Comparison of ENCODE assay signal across 1 cellular context in the genomic region with DNA sequence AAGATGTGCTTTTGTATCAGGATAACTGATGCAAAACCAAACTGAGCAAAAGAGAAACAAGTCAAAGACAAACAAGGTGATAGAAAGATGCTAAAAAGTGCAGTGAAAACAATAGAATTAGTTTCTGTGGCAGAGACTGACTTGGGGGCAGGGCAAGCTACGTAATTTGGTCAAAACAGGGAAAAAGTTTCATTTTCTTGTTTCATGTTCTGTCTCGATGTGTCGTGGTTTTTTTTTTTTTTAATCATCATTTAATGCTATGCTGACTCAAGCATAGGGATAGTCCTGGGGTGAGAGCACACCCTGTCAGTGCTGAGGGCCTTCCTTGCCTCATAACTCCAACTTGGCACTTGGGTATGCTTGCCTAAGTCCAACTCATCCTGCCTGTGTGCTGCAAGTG.
TF ChIP-seq lines count a peak whose summit lies in the region.

No MANE protein-coding gene starts in this region.

TF ChIP-seq in GM12878, 131 proteins besides CTCF, POLR2A, EP300 and RAD21 (continued from another document and continues in another):
- TF ChIP-seq, protein P1, sequence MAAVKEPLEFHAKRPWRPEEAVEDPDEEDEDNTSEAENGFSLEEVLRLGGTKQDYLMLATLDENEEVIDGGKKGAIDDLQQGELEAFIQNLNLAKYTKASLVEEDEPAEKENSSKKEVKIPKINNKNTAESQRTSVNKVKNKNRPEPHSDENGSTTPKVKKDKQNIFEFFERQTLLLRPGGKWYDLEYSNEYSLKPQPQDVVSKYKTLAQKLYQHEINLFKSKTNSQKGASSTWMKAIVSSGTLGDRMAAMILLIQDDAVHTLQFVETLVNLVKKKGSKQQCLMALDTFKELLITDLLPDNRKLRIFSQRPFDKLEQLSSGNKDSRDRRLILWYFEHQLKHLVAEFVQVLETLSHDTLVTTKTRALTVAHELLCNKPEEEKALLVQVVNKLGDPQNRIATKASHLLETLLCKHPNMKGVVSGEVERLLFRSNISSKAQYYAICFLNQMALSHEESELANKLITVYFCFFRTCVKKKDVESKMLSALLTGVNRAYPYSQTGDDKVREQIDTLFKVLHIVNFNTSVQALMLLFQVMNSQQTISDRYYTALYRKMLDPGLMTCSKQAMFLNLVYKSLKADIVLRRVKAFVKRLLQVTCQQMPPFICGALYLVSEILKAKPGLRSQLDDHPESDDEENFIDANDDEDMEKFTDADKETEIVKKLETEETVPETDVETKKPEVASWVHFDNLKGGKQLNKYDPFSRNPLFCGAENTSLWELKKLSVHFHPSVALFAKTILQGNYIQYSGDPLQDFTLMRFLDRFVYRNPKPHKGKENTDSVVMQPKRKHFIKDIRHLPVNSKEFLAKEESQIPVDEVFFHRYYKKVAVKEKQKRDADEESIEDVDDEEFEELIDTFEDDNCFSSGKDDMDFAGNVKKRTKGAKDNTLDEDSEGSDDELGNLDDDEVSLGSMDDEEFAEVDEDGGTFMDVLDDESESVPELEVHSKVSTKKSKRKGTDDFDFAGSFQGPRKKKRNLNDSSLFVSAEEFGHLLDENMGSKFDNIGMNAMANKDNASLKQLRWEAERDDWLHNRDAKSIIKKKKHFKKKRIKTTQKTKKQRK (IDR thresholded peaks at IDR 0.05; ENCODE audit: low read depth, low read length), result no peak
- no peak for TF ChIP-seq KAT2A (conservative IDR thresholded peaks at IDR 0.05; ENCODE audit: control insufficient read depth, low read depth, low read length)
- TF ChIP-seq, protein P2, sequence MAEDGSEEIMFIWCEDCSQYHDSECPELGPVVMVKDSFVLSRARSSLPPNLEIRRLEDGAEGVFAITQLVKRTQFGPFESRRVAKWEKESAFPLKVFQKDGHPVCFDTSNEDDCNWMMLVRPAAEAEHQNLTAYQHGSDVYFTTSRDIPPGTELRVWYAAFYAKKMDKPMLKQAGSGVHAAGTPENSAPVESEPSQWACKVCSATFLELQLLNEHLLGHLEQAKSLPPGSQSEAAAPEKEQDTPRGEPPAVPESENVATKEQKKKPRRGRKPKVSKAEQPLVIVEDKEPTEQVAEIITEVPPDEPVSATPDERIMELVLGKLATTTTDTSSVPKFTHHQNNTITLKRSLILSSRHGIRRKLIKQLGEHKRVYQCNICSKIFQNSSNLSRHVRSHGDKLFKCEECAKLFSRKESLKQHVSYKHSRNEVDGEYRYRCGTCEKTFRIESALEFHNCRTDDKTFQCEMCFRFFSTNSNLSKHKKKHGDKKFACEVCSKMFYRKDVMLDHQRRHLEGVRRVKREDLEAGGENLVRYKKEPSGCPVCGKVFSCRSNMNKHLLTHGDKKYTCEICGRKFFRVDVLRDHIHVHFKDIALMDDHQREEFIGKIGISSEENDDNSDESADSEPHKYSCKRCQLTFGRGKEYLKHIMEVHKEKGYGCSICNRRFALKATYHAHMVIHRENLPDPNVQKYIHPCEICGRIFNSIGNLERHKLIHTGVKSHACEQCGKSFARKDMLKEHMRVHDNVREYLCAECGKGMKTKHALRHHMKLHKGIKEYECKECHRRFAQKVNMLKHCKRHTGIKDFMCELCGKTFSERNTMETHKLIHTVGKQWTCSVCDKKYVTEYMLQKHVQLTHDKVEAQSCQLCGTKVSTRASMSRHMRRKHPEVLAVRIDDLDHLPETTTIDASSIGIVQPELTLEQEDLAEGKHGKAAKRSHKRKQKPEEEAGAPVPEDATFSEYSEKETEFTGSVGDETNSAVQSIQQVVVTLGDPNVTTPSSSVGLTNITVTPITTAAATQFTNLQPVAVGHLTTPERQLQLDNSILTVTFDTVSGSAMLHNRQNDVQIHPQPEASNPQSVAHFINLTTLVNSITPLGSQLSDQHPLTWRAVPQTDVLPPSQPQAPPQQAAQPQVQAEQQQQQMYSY (CRISPR knock-in tag; IDR thresholded peaks at IDR 0.05), result no peak
- TF ChIP-seq SIX5 (IDR thresholded peaks at IDR 0.05; ENCODE audit: low read depth, low read length, severe bottlenecking), result no peak
- TF ChIP-seq NR2F1 (conservative IDR thresholded peaks at IDR 0.05), result no peak
- TF ChIP-seq, protein P3, sequence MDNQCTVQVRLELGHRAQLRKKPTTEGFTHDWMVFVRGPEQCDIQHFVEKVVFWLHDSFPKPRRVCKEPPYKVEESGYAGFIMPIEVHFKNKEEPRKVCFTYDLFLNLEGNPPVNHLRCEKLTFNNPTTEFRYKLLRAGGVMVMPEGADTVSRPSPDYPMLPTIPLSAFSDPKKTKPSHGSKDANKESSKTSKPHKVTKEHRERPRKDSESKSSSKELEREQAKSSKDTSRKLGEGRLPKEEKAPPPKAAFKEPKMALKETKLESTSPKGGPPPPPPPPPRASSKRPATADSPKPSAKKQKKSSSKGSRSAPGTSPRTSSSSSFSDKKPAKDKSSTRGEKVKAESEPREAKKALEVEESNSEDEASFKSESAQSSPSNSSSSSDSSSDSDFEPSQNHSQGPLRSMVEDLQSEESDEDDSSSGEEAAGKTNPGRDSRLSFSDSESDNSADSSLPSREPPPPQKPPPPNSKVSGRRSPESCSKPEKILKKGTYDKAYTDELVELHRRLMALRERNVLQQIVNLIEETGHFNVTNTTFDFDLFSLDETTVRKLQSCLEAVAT (IDR thresholded peaks at IDR 0.05), result 0 out of 2 replicates have a peak, but pooled peaks have one; percentile 22
- no peak for TF ChIP-seq CHD4 (IDR thresholded peaks at IDR 0.05)
- TF ChIP-seq BRCA1 (IDR thresholded peaks at IDR 0.05; ENCODE audit: low read depth, low read length), result no peak
- 0 out of 2 replicates have a peak, but pooled peaks have one; percentile 37 for TF ChIP-seq NBN (IDR thresholded peaks at IDR 0.05)
- no peak for TF ChIP-seq PAX8 (IDR thresholded peaks at IDR 0.05)
- TF ChIP-seq, protein P4, sequence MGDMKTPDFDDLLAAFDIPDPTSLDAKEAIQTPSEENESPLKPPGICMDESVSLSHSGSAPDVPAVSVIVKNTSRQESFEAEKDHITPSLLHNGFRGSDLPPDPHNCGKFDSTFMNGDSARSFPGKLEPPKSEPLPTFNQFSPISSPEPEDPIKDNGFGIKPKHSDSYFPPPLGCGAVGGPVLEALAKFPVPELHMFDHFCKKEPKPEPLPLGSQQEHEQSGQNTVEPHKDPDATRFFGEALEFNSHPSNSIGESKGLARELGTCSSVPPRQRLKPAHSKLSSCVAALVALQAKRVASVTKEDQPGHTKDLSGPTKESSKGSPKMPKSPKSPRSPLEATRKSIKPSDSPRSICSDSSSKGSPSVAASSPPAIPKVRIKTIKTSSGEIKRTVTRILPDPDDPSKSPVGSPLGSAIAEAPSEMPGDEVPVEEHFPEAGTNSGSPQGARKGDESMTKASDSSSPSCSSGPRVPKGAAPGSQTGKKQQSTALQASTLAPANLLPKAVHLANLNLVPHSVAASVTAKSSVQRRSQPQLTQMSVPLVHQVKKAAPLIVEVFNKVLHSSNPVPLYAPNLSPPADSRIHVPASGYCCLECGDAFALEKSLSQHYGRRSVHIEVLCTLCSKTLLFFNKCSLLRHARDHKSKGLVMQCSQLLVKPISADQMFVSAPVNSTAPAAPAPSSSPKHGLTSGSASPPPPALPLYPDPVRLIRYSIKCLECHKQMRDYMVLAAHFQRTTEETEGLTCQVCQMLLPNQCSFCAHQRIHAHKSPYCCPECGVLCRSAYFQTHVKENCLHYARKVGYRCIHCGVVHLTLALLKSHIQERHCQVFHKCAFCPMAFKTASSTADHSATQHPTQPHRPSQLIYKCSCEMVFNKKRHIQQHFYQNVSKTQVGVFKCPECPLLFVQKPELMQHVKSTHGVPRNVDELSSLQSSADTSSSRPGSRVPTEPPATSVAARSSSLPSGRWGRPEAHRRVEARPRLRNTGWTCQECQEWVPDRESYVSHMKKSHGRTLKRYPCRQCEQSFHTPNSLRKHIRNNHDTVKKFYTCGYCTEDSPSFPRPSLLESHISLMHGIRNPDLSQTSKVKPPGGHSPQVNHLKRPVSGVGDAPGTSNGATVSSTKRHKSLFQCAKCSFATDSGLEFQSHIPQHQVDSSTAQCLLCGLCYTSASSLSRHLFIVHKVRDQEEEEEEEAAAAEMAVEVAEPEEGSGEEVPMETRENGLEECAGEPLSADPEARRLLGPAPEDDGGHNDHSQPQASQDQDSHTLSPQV (IDR thresholded peaks at IDR 0.05), result no peak
- TF ChIP-seq STAT3 (IDR thresholded peaks at IDR 0.05; ENCODE audit: low read depth, low read length), result no peak
- TF ChIP-seq, protein P5, sequence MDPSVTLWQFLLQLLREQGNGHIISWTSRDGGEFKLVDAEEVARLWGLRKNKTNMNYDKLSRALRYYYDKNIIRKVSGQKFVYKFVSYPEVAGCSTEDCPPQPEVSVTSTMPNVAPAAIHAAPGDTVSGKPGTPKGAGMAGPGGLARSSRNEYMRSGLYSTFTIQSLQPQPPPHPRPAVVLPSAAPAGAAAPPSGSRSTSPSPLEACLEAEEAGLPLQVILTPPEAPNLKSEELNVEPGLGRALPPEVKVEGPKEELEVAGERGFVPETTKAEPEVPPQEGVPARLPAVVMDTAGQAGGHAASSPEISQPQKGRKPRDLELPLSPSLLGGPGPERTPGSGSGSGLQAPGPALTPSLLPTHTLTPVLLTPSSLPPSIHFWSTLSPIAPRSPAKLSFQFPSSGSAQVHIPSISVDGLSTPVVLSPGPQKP (IDR thresholded peaks at IDR 0.05; ENCODE audit: low read depth, low read length), result no peak
- no peak for TF ChIP-seq MYC (IDR thresholded peaks at IDR 0.05; ENCODE audit: insufficient read depth, insufficient read length, insufficient replicate concordance, low read length, severe bottlenecking)
- peak; percentile 22 for TF ChIP-seq SP1 (IDR thresholded peaks at IDR 0.05; ENCODE audit: low read depth, low read length)
- TF ChIP-seq, protein P6, sequence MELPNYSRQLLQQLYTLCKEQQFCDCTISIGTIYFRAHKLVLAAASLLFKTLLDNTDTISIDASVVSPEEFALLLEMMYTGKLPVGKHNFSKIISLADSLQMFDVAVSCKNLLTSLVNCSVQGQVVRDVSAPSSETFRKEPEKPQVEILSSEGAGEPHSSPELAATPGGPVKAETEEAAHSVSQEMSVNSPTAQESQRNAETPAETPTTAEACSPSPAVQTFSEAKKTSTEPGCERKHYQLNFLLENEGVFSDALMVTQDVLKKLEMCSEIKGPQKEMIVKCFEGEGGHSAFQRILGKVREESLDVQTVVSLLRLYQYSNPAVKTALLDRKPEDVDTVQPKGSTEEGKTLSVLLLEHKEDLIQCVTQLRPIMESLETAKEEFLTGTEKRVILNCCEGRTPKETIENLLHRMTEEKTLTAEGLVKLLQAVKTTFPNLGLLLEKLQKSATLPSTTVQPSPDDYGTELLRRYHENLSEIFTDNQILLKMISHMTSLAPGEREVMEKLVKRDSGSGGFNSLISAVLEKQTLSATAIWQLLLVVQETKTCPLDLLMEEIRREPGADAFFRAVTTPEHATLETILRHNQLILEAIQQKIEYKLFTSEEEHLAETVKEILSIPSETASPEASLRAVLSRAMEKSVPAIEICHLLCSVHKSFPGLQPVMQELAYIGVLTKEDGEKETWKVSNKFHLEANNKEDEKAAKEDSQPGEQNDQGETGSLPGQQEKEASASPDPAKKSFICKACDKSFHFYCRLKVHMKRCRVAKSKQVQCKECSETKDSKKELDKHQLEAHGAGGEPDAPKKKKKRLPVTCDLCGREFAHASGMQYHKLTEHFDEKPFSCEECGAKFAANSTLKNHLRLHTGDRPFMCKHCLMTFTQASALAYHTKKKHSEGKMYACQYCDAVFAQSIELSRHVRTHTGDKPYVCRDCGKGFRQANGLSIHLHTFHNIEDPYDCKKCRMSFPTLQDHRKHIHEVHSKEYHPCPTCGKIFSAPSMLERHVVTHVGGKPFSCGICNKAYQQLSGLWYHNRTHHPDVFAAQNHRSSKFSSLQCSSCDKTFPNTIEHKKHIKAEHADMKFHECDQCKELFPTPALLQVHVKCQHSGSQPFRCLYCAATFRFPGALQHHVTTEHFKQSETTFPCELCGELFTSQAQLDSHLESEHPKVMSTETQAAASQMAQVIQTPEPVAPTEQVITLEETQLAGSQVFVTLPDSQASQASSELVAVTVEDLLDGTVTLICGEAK (IDR thresholded peaks at IDR 0.05; ENCODE audit: borderline replicate concordance), result no peak
- TF ChIP-seq STAT1 (conservative IDR thresholded peaks at IDR 0.05), result no peak
- no peak for TF ChIP-seq ASH2L (IDR thresholded peaks at IDR 0.05; ENCODE audit: borderline replicate concordance, low read depth)
- no peak for TF ChIP-seq KLF5 (IDR thresholded peaks at IDR 0.05; ENCODE audit: partially characterized antibody)
- TF ChIP-seq RUNX3 (IDR thresholded peaks at IDR 0.05; ENCODE audit: low read length), result peak; percentile 96
- TF ChIP-seq ZNF384 (IDR thresholded peaks at IDR 0.05; ENCODE audit: borderline replicate concordance, low read depth, low read length), result peak; percentile 88
- peak; percentile 79 for TF ChIP-seq JUNB (IDR thresholded peaks at IDR 0.05)
- peak; percentile 20; the same call in 1 of the 2 replicates for TF ChIP-seq SMC3 (IDR thresholded peaks at IDR 0.05; ENCODE audit: borderline replicate concordance, low read length)
- TF ChIP-seq IKZF1 (conservative IDR thresholded peaks at IDR 0.05), result peak; percentile 47; the same call in 1 of the 2 replicates
- TF ChIP-seq, protein P7, sequence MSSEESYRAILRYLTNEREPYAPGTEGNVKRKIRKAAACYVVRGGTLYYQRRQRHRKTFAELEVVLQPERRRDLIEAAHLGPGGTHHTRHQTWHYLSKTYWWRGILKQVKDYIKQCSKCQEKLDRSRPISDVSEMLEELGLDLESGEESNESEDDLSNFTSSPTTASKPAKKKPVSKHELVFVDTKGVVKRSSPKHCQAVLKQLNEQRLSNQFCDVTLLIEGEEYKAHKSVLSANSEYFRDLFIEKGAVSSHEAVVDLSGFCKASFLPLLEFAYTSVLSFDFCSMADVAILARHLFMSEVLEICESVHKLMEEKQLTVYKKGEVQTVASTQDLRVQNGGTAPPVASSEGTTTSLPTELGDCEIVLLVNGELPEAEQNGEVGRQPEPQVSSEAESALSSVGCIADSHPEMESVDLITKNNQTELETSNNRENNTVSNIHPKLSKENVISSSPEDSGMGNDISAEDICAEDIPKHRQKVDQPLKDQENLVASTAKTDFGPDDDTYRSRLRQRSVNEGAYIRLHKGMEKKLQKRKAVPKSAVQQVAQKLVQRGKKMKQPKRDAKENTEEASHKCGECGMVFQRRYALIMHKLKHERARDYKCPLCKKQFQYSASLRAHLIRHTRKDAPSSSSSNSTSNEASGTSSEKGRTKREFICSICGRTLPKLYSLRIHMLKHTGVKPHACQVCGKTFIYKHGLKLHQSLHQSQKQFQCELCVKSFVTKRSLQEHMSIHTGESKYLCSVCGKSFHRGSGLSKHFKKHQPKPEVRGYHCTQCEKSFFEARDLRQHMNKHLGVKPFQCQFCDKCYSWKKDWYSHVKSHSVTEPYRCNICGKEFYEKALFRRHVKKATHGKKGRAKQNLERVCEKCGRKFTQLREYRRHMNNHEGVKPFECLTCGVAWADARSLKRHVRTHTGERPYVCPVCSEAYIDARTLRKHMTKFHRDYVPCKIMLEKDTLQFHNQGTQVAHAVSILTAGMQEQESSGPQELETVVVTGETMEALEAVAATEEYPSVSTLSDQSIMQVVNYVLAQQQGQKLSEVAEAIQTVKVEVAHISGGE (CRISPR knock-in tag; IDR thresholded peaks at IDR 0.05), result no peak
- TF ChIP-seq SREBF2 (IDR thresholded peaks at IDR 0.05; ENCODE audit: low read length), result no peak
- TF ChIP-seq LARP7 (IDR thresholded peaks at IDR 0.05), result no peak
- TF ChIP-seq, protein P8, sequence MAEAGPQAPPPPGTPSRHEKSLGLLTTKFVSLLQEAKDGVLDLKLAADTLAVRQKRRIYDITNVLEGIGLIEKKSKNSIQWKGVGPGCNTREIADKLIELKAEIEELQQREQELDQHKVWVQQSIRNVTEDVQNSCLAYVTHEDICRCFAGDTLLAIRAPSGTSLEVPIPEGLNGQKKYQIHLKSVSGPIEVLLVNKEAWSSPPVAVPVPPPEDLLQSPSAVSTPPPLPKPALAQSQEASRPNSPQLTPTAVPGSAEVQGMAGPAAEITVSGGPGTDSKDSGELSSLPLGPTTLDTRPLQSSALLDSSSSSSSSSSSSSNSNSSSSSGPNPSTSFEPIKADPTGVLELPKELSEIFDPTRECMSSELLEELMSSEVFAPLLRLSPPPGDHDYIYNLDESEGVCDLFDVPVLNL (IDR thresholded peaks at IDR 0.05; ENCODE audit: low read depth, low read length), result no peak
- TF ChIP-seq TBL1XR1 (IDR thresholded peaks at IDR 0.05; ENCODE audit: low read depth, low read length), result peak; percentile 93
